1 cellular context compared by ENCODE assay signal in the genomic region with DNA sequence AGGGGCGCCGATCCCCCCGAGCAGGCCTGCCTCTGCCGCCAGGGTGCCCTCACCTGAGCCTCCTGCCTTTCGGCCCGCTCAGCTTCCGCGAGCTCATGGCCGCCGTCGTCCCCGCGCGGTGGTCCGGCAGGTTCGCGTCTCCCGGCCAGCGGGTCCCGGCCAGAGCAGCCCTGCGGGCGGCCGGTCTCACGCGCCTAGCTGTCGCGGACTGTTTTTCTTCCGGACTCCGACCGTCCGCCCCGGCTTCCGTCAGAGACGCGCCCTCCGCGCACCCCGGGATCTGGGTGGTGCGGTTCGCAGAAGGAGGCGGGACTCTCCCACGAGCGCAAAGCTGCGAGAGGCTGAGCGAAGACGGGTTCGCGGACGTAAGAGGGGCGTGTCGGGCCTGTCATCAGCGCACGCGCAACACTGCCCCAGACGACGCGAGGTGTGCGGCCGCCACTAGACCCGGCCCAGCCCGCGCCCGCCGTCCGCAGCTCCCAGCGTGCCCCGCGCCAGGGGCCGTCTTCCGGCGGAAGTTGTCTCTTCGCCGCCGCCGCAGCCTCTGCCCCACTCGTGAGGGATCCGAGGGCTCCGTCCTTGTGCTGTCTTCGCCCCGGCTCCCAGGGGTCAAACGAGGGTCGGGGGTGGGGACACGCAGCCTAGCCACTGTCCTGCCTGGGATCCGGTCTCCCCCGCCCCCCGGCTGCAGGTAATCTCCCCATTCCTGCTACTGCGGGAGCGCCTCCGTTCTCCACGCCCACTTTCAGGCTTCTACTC.
TF ChIP-seq lines count a peak whose summit lies in the region.

A gene (minus strand): TSS at position 210 of the 759 bp plus-strand sequence. CDS start 113 bp downstream, at position 97.

TF ChIP-seq in WTC11, 78 proteins besides CTCF, POLR2A, EP300 and RAD21 (continued from another document and continues in another):
- TF ChIP-seq, protein P1, sequence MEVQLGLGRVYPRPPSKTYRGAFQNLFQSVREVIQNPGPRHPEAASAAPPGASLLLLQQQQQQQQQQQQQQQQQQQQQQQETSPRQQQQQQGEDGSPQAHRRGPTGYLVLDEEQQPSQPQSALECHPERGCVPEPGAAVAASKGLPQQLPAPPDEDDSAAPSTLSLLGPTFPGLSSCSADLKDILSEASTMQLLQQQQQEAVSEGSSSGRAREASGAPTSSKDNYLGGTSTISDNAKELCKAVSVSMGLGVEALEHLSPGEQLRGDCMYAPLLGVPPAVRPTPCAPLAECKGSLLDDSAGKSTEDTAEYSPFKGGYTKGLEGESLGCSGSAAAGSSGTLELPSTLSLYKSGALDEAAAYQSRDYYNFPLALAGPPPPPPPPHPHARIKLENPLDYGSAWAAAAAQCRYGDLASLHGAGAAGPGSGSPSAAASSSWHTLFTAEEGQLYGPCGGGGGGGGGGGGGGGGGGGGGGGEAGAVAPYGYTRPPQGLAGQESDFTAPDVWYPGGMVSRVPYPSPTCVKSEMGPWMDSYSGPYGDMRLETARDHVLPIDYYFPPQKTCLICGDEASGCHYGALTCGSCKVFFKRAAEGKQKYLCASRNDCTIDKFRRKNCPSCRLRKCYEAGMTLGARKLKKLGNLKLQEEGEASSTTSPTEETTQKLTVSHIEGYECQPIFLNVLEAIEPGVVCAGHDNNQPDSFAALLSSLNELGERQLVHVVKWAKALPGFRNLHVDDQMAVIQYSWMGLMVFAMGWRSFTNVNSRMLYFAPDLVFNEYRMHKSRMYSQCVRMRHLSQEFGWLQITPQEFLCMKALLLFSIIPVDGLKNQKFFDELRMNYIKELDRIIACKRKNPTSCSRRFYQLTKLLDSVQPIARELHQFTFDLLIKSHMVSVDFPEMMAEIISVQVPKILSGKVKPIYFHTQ (CRISPR knock-in tag; IDR thresholded peaks at IDR 0.05), result no peak
- TF ChIP-seq, protein P2, sequence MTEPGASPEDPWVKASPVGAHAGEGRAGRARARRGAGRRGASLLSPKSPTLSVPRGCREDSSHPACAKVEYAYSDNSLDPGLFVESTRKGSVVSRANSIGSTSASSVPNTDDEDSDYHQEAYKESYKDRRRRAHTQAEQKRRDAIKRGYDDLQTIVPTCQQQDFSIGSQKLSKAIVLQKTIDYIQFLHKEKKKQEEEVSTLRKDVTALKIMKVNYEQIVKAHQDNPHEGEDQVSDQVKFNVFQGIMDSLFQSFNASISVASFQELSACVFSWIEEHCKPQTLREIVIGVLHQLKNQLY (CRISPR knock-in tag; IDR thresholded peaks at IDR 0.05), result no peak
- TF ChIP-seq GTF2I (CRISPR knock-in tag; conservative IDR thresholded peaks at IDR 0.05), result no peak
- peak; percentile 60; the same call in 1 of the 2 replicates for TF ChIP-seq FOXP1 (CRISPR knock-in tag; IDR thresholded peaks at IDR 0.05; ENCODE audit: borderline replicate concordance)
- no peak for TF ChIP-seq MXD4 (CRISPR knock-in tag; IDR thresholded peaks at IDR 0.05; ENCODE audit: borderline replicate concordance)
- TF ChIP-seq, protein P3, sequence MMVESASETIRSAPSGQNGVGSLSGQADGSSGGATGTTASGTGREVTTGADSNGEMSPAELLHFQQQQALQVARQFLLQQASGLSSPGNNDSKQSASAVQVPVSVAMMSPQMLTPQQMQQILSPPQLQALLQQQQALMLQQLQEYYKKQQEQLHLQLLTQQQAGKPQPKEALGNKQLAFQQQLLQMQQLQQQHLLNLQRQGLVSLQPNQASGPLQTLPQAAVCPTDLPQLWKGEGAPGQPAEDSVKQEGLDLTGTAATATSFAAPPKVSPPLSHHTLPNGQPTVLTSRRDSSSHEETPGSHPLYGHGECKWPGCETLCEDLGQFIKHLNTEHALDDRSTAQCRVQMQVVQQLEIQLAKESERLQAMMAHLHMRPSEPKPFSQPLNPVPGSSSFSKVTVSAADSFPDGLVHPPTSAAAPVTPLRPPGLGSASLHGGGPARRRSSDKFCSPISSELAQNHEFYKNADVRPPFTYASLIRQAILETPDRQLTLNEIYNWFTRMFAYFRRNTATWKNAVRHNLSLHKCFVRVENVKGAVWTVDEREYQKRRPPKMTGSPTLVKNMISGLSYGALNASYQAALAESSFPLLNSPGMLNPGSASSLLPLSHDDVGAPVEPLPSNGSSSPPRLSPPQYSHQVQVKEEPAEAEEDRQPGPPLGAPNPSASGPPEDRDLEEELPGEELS (CRISPR knock-in tag; IDR thresholded peaks at IDR 0.05), result no peak; the same call in 1 of the 2 replicates
- TF ChIP-seq, protein P4, sequence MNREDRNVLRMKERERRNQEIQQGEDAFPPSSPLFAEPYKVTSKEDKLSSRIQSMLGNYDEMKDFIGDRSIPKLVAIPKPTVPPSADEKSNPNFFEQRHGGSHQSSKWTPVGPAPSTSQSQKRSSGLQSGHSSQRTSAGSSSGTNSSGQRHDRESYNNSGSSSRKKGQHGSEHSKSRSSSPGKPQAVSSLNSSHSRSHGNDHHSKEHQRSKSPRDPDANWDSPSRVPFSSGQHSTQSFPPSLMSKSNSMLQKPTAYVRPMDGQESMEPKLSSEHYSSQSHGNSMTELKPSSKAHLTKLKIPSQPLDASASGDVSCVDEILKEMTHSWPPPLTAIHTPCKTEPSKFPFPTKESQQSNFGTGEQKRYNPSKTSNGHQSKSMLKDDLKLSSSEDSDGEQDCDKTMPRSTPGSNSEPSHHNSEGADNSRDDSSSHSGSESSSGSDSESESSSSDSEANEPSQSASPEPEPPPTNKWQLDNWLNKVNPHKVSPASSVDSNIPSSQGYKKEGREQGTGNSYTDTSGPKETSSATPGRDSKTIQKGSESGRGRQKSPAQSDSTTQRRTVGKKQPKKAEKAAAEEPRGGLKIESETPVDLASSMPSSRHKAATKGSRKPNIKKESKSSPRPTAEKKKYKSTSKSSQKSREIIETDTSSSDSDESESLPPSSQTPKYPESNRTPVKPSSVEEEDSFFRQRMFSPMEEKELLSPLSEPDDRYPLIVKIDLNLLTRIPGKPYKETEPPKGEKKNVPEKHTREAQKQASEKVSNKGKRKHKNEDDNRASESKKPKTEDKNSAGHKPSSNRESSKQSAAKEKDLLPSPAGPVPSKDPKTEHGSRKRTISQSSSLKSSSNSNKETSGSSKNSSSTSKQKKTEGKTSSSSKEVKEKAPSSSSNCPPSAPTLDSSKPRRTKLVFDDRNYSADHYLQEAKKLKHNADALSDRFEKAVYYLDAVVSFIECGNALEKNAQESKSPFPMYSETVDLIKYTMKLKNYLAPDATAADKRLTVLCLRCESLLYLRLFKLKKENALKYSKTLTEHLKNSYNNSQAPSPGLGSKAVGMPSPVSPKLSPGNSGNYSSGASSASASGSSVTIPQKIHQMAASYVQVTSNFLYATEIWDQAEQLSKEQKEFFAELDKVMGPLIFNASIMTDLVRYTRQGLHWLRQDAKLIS (CRISPR knock-in tag; IDR thresholded peaks at IDR 0.05; ENCODE audit: borderline replicate concordance), result no peak
- TF ChIP-seq CREM (CRISPR knock-in tag; IDR thresholded peaks at IDR 0.05), result no peak
- no peak; the same call in 1 of the 2 replicates for TF ChIP-seq RELA (CRISPR knock-in tag; IDR thresholded peaks at IDR 0.05; ENCODE audit: borderline replicate concordance)
- no peak for TF ChIP-seq ZNF416 (CRISPR knock-in tag; IDR thresholded peaks at IDR 0.05)
- no peak for TF ChIP-seq ESRRA (CRISPR knock-in tag; IDR thresholded peaks at IDR 0.05; ENCODE audit: borderline replicate concordance)
- TF ChIP-seq NFYB (CRISPR knock-in tag; conservative IDR thresholded peaks at IDR 0.05; ENCODE audit: low read depth), result peak; percentile 67
- no peak for TF ChIP-seq NR3C1 (CRISPR knock-in tag; conservative IDR thresholded peaks at IDR 0.05; ENCODE audit: low read depth)
- TF ChIP-seq ZNF138 (CRISPR knock-in tag; conservative IDR thresholded peaks at IDR 0.05), result no peak
- TF ChIP-seq, protein P5, sequence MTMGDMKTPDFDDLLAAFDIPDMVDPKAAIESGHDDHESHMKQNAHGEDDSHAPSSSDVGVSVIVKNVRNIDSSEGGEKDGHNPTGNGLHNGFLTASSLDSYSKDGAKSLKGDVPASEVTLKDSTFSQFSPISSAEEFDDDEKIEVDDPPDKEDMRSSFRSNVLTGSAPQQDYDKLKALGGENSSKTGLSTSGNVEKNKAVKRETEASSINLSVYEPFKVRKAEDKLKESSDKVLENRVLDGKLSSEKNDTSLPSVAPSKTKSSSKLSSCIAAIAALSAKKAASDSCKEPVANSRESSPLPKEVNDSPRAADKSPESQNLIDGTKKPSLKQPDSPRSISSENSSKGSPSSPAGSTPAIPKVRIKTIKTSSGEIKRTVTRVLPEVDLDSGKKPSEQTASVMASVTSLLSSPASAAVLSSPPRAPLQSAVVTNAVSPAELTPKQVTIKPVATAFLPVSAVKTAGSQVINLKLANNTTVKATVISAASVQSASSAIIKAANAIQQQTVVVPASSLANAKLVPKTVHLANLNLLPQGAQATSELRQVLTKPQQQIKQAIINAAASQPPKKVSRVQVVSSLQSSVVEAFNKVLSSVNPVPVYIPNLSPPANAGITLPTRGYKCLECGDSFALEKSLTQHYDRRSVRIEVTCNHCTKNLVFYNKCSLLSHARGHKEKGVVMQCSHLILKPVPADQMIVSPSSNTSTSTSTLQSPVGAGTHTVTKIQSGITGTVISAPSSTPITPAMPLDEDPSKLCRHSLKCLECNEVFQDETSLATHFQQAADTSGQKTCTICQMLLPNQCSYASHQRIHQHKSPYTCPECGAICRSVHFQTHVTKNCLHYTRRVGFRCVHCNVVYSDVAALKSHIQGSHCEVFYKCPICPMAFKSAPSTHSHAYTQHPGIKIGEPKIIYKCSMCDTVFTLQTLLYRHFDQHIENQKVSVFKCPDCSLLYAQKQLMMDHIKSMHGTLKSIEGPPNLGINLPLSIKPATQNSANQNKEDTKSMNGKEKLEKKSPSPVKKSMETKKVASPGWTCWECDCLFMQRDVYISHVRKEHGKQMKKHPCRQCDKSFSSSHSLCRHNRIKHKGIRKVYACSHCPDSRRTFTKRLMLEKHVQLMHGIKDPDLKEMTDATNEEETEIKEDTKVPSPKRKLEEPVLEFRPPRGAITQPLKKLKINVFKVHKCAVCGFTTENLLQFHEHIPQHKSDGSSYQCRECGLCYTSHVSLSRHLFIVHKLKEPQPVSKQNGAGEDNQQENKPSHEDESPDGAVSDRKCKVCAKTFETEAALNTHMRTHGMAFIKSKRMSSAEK (CRISPR knock-in tag; IDR thresholded peaks at IDR 0.05; ENCODE audit: borderline replicate concordance), result no peak
- TF ChIP-seq, protein P6, sequence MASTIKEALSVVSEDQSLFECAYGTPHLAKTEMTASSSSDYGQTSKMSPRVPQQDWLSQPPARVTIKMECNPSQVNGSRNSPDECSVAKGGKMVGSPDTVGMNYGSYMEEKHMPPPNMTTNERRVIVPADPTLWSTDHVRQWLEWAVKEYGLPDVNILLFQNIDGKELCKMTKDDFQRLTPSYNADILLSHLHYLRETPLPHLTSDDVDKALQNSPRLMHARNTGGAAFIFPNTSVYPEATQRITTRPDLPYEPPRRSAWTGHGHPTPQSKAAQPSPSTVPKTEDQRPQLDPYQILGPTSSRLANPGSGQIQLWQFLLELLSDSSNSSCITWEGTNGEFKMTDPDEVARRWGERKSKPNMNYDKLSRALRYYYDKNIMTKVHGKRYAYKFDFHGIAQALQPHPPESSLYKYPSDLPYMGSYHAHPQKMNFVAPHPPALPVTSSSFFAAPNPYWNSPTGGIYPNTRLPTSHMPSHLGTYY (CRISPR knock-in tag; IDR thresholded peaks at IDR 0.05), result no peak
- no peak for TF ChIP-seq ZNF219 (CRISPR knock-in tag; IDR thresholded peaks at IDR 0.05; ENCODE audit: borderline replicate concordance)
- peak; percentile 60; the same call in 1 of the 2 replicates for TF ChIP-seq ZBTB21 (CRISPR knock-in tag; IDR thresholded peaks at IDR 0.05; ENCODE audit: borderline replicate concordance)
- TF ChIP-seq ETV6 (CRISPR knock-in tag; IDR thresholded peaks at IDR 0.05), result no peak
- no peak for TF ChIP-seq SMAD3 (CRISPR knock-in tag; IDR thresholded peaks at IDR 0.05; ENCODE audit: borderline replicate concordance)
- no peak for TF ChIP-seq TEAD4 (CRISPR knock-in tag; IDR thresholded peaks at IDR 0.05)
- no peak for TF ChIP-seq IRF2 (CRISPR knock-in tag; IDR thresholded peaks at IDR 0.05; ENCODE audit: borderline replicate concordance, low read depth)
- no peak for TF ChIP-seq SOX15 (CRISPR knock-in tag; IDR thresholded peaks at IDR 0.05)
- TF ChIP-seq ZNF232 (CRISPR knock-in tag; IDR thresholded peaks at IDR 0.05), result no peak
- 0 out of 2 replicates have a peak, but pooled peaks have one; percentile 18 for TF ChIP-seq ELF4 (CRISPR knock-in tag; IDR thresholded peaks at IDR 0.05; ENCODE audit: low read depth)
- TF ChIP-seq, protein P7, sequence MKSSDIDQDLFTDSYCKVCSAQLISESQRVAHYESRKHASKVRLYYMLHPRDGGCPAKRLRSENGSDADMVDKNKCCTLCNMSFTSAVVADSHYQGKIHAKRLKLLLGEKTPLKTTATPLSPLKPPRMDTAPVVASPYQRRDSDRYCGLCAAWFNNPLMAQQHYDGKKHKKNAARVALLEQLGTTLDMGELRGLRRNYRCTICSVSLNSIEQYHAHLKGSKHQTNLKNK (CRISPR knock-in tag; IDR thresholded peaks at IDR 0.05), result no peak
- TF ChIP-seq, protein P8, sequence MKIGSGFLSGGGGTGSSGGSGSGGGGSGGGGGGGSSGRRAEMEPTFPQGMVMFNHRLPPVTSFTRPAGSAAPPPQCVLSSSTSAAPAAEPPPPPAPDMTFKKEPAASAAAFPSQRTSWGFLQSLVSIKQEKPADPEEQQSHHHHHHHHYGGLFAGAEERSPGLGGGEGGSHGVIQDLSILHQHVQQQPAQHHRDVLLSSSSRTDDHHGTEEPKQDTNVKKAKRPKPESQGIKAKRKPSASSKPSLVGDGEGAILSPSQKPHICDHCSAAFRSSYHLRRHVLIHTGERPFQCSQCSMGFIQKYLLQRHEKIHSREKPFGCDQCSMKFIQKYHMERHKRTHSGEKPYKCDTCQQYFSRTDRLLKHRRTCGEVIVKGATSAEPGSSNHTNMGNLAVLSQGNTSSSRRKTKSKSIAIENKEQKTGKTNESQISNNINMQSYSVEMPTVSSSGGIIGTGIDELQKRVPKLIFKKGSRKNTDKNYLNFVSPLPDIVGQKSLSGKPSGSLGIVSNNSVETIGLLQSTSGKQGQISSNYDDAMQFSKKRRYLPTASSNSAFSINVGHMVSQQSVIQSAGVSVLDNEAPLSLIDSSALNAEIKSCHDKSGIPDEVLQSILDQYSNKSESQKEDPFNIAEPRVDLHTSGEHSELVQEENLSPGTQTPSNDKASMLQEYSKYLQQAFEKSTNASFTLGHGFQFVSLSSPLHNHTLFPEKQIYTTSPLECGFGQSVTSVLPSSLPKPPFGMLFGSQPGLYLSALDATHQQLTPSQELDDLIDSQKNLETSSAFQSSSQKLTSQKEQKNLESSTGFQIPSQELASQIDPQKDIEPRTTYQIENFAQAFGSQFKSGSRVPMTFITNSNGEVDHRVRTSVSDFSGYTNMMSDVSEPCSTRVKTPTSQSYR (CRISPR knock-in tag; IDR thresholded peaks at IDR 0.05), result no peak
- no peak for TF ChIP-seq HMGA2 (CRISPR knock-in tag; IDR thresholded peaks at IDR 0.05)
- TF ChIP-seq, protein P9, sequence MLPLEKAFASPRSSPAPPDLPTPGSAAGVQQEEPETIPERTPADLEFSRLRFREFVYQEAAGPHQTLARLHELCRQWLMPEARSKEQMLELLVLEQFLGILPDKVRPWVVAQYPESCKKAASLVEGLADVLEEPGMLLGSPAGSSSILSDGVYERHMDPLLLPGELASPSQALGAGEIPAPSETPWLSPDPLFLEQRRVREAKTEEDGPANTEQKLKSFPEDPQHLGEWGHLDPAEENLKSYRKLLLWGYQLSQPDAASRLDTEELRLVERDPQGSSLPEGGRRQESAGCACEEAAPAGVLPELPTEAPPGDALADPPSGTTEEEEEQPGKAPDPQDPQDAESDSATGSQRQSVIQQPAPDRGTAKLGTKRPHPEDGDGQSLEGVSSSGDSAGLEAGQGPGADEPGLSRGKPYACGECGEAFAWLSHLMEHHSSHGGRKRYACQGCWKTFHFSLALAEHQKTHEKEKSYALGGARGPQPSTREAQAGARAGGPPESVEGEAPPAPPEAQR (CRISPR knock-in tag; IDR thresholded peaks at IDR 0.05), result no peak
